Comparison of ENCODE assay signal across 14 cellular contexts in genomic region chr15:24075420-24076089, GRCh38.
DNase-seq lines count a peak whose midpoint lies in the region; ATAC-seq and TF ChIP-seq lines count a peak whose summit lies in the region.
"Had no signal": no experiment of that assay in that cellular context is flagged by ENCODE, and none has a peak within 500 bp of the region (broad histone marks: within the 10 kb centered on the region; RNA-seq: fewer than 3 reads in every experiment).

No MANE protein-coding gene starts in this region.

- H3K79me2 ChIP-seq in PC-3 (ENCODE audit: low read length), result no peaks in the 10 kb centered on the region

- TF ChIP-seq CTCF in PC-3 (conservative IDR thresholded peaks at IDR 0.05; ENCODE audit: low read depth, low read length) (no peak), epithelial cell of esophagus (IDR thresholded peaks at IDR 0.05; ENCODE audit: insufficient read depth, low read depth, low read length, missing control alignments) (no peak), mucosa of descending colon (IDR thresholded peaks at IDR 0.05) (no peak)

- peak; percentile 20 for DNase-seq in Daoy (ENCODE audit: low read depth)
- DNase-seq in PC-3, result peak; percentile 3
- DNase-seq in epithelial cell of esophagus (ENCODE audit: low read depth), result peak; percentile 51
- peak in 1 of 3 donors; percentile 27 for DNase-seq in mucosa of descending colon
- no peak for DNase-seq in central memory CD4-positive, alpha-beta T cell
- no peak for DNase-seq in UCSD-AML1 (lab: John Stamatoyannopoulos, UW; ENCODE audit: unreplicated experiment)
- DNase-seq in NCI-H69 (lab: John Stamatoyannopoulos, UW), result no peak
- DNase-seq: CD8-positive, alpha-beta T cell; COR-L47; DMS53; HCEC 1CT; HFFc6; IMR-90 had no signal

- intact Hi-C loops in PC-3 (cut with micrococcal nuclease) (no loop called here), mucosa of descending colon (cut with DNase I, micrococcal nuclease) (no loop called here)

- BruUV-seq in PC-3 (replicated peaks; lab: Mats Ljungman, UMichigan), result no TSS peak

- H4K20me1 ChIP-seq in PC-3 (ENCODE audit: low read length), result no peaks in the 10 kb centered on the region

- H3K27ac ChIP-seq in PC-3 (ENCODE audit: low read length), result no peak overlapping the region
- H3K27ac ChIP-seq: 22Rv1 had no signal

- CTCF ChIA-PET in PC-3 (lab: Charles Lee), result no interaction called here

- H3K4me3 ChIP-seq in PC-3 (ENCODE audit: low read length) (no peak overlapping the region), epithelial cell of esophagus (ENCODE audit: low read length) (no peak overlapping the region), mucosa of descending colon (no peak overlapping the region)

- H3K4me1 ChIP-seq in PC-3 (ENCODE audit: insufficient read depth, low read length) (no peaks in the 10 kb centered on the region), mucosa of descending colon (ENCODE audit: low read depth) (no peaks in the 10 kb centered on the region)

- ATAC-seq in PC-3 (no peak), mucosa of descending colon (peak; percentile 91)
- ATAC-seq: CD8-positive, alpha-beta T cell had no signal

- H3K9ac ChIP-seq in PC-3 (ENCODE audit: low read length), result no peak overlapping the region

- POLR2A ChIA-PET in PC-3 (lab: Charles Lee; ENCODE audit: unreplicated experiment), result no interaction called here

- H3K27me3 ChIP-seq in PC-3 (ENCODE audit: low read length), result no peaks in the 10 kb centered on the region

- H3F3A ChIP-seq in PC-3 (ENCODE audit: low read length, unreplicated experiment), result no peaks in the 10 kb centered on the region

- H3K4me2 ChIP-seq in PC-3 (ENCODE audit: low read length), result no peak overlapping the region

- no peak overlapping the region for H2AFZ ChIP-seq in PC-3 (ENCODE audit: low read length)

- H3K36me3 ChIP-seq in PC-3 (ENCODE audit: low read depth, low read length) (no peaks in the 10 kb centered on the region), mucosa of descending colon (ENCODE audit: low read depth) (no peaks in the 10 kb centered on the region)

- no peaks in the 10 kb centered on the region for H3K9me2 ChIP-seq in PC-3 (replicated peaks; ENCODE audit: low read length)

- H3K9me3 ChIP-seq in PC-3 (ENCODE audit: low read length) (peaks cover 33% of the 10 kb centered on the region), mucosa of descending colon (peaks cover 14% of the 10 kb centered on the region)

Comparison
In these comparisons a context has a peak if more than half of its experiments do, and no peak if none do; other contexts are left out.
1. DNase-seq: peak in Daoy (single experiment), PC-3 (single experiment) and epithelial cell of esophagus (single experiment); none in central memory CD4-positive, alpha-beta T cell (single experiment), UCSD-AML1 (single experiment) and NCI-H69 (single experiment).